ENCODE assay signal across 1 cellular context in genomic region chr14:54424479-54424901, GRCh38.
TF ChIP-seq lines count a peak whose summit lies in the region.

No MANE protein-coding gene starts in this region.

TF ChIP-seq in HepG2, 621 proteins besides CTCF, POLR2A, EP300 and RAD21 (continued from another document and continues in another):
- peak; percentile 28; the same call in 1 of the 2 replicates for TF ChIP-seq THRA (CRISPR knock-in tag; IDR thresholded peaks at IDR 0.05; ENCODE audit: borderline replicate concordance)
- TF ChIP-seq FOXP4 (CRISPR knock-in tag; IDR thresholded peaks at IDR 0.05), result peak; percentile 85
- no peak for TF ChIP-seq HES4 (CRISPR knock-in tag; IDR thresholded peaks at IDR 0.05; ENCODE audit: borderline replicate concordance)
- no peak for TF ChIP-seq SNAPC5 (CRISPR knock-in tag; IDR thresholded peaks at IDR 0.05; ENCODE audit: borderline replicate concordance)
- no peak for TF ChIP-seq MLXIP (CRISPR knock-in tag; IDR thresholded peaks at IDR 0.05; ENCODE audit: borderline replicate concordance)
- TF ChIP-seq ZNF891 (CRISPR knock-in tag; IDR thresholded peaks at IDR 0.05), result no peak
- TF ChIP-seq GATAD2A (CRISPR knock-in tag; IDR thresholded peaks at IDR 0.05), result peak; percentile 95
- no peak for TF ChIP-seq REL (CRISPR knock-in tag; conservative IDR thresholded peaks at IDR 0.05)
- no peak for TF ChIP-seq ZNF431 (CRISPR knock-in tag; IDR thresholded peaks at IDR 0.05; ENCODE audit: borderline replicate concordance, low read depth)
- TF ChIP-seq RCOR2 (CRISPR knock-in tag; IDR thresholded peaks at IDR 0.05), result peak; percentile 50; the same call in 1 of the 2 replicates
- TF ChIP-seq CCAR2 (optimal IDR thresholded peaks at IDR 0.05; ENCODE audit: low read depth, low read length), result no peak
- no peak for TF ChIP-seq ZNF10 (CRISPR knock-in tag; IDR thresholded peaks at IDR 0.05; ENCODE audit: borderline replicate concordance, low read depth)
- no peak for TF ChIP-seq FOXM1 (CRISPR knock-in tag; IDR thresholded peaks at IDR 0.05)
- TF ChIP-seq KLF11 (CRISPR knock-in tag; IDR thresholded peaks at IDR 0.05), result no peak
- TF ChIP-seq, protein P1, sequence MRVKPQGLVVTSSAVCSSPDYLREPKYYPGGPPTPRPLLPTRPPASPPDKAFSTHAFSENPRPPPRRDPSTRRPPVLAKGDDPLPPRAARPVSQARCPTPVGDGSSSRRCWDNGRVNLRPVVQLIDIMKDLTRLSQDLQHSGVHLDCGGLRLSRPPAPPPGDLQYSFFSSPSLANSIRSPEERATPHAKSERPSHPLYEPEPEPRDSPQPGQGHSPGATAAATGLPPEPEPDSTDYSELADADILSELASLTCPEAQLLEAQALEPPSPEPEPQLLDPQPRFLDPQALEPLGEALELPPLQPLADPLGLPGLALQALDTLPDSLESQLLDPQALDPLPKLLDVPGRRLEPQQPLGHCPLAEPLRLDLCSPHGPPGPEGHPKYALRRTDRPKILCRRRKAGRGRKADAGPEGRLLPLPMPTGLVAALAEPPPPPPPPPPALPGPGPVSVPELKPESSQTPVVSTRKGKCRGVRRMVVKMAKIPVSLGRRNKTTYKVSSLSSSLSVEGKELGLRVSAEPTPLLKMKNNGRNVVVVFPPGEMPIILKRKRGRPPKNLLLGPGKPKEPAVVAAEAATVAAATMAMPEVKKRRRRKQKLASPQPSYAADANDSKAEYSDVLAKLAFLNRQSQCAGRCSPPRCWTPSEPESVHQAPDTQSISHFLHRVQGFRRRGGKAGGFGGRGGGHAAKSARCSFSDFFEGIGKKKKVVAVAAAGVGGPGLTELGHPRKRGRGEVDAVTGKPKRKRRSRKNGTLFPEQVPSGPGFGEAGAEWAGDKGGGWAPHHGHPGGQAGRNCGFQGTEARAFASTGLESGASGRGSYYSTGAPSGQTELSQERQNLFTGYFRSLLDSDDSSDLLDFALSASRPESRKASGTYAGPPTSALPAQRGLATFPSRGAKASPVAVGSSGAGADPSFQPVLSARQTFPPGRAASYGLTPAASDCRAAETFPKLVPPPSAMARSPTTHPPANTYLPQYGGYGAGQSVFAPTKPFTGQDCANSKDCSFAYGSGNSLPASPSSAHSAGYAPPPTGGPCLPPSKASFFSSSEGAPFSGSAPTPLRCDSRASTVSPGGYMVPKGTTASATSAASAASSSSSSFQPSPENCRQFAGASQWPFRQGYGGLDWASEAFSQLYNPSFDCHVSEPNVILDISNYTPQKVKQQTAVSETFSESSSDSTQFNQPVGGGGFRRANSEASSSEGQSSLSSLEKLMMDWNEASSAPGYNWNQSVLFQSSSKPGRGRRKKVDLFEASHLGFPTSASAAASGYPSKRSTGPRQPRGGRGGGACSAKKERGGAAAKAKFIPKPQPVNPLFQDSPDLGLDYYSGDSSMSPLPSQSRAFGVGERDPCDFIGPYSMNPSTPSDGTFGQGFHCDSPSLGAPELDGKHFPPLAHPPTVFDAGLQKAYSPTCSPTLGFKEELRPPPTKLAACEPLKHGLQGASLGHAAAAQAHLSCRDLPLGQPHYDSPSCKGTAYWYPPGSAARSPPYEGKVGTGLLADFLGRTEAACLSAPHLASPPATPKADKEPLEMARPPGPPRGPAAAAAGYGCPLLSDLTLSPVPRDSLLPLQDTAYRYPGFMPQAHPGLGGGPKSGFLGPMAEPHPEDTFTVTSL (CRISPR knock-in tag; IDR thresholded peaks at IDR 0.05; ENCODE audit: borderline replicate concordance), result peak; percentile 84
- TF ChIP-seq TCF12 (IDR thresholded peaks at IDR 0.05), result no peak
- peak; percentile 80; the same call in 1 of the 2 replicates for TF ChIP-seq TCF12 (CRISPR knock-in tag; IDR thresholded peaks at IDR 0.05)
- TF ChIP-seq, protein P2, sequence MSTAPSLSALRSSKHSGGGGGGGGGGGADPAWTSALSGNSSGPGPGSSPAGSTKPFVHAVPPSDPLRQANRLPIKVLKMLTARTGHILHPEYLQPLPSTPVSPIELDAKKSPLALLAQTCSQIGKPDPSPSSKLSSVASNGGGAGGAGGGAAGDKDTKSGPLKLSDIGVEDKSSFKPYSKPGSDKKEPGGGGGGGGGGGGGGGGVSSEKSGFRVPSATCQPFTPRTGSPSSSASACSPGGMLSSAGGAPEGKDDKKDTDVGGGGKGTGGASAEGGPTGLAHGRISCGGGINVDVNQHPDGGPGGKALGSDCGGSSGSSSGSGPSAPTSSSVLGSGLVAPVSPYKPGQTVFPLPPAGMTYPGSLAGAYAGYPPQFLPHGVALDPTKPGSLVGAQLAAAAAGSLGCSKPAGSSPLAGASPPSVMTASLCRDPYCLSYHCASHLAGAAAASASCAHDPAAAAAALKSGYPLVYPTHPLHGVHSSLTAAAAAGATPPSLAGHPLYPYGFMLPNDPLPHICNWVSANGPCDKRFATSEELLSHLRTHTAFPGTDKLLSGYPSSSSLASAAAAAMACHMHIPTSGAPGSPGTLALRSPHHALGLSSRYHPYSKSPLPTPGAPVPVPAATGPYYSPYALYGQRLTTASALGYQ (CRISPR knock-in tag; IDR thresholded peaks at IDR 0.05), result peak; percentile 77
- no peak for TF ChIP-seq SMAD1 (CRISPR knock-in tag; IDR thresholded peaks at IDR 0.05; ENCODE audit: borderline replicate concordance, low read depth)
- no peak for TF ChIP-seq MATR3 (CRISPR knock-in tag; IDR thresholded peaks at IDR 0.05)
- no peak for TF ChIP-seq IRF1 (CRISPR knock-in tag; IDR thresholded peaks at IDR 0.05; ENCODE audit: low read depth)
- 0 out of 2 replicates have a peak, but pooled peaks have one; percentile 11 for TF ChIP-seq GMEB2 (CRISPR knock-in tag; IDR thresholded peaks at IDR 0.05; ENCODE audit: low read depth)
- peak; percentile 57; the same call in 1 of the 2 replicates for TF ChIP-seq RFX3 (CRISPR knock-in tag; IDR thresholded peaks at IDR 0.05)
- 0 out of 2 replicates have a peak, but pooled peaks have one; percentile 14 for TF ChIP-seq SOX13 (IDR thresholded peaks at IDR 0.05)
- peak in 1 of 2 experiments; percentile 82; a peak in 2 of 4 replicates for TF ChIP-seq SOX13 (CRISPR knock-in tag; conservative IDR thresholded peaks at IDR 0.05 in 1 of 2, IDR thresholded peaks at IDR 0.05 in 1 of 2)
- TF ChIP-seq LCORL (IDR thresholded peaks at IDR 0.05), result no peak
- peak; percentile 45; the same call in 1 of the 2 replicates for TF ChIP-seq LCORL (CRISPR knock-in tag; IDR thresholded peaks at IDR 0.05)
- TF ChIP-seq ZSCAN12 (CRISPR knock-in tag; IDR thresholded peaks at IDR 0.05), result no peak
- no peak for TF ChIP-seq ZEB1 (IDR thresholded peaks at IDR 0.05; ENCODE audit: insufficient replicate concordance, low read depth)
- TF ChIP-seq FOSL2 (CRISPR knock-in tag; IDR thresholded peaks at IDR 0.05), result no peak
- TF ChIP-seq, protein P3, sequence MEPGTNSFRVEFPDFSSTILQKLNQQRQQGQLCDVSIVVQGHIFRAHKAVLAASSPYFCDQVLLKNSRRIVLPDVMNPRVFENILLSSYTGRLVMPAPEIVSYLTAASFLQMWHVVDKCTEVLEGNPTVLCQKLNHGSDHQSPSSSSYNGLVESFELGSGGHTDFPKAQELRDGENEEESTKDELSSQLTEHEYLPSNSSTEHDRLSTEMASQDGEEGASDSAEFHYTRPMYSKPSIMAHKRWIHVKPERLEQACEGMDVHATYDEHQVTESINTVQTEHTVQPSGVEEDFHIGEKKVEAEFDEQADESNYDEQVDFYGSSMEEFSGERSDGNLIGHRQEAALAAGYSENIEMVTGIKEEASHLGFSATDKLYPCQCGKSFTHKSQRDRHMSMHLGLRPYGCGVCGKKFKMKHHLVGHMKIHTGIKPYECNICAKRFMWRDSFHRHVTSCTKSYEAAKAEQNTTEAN (CRISPR knock-in tag; conservative IDR thresholded peaks at IDR 0.05), result peak; percentile 66; the same call in 1 of the 2 replicates
- no peak for TF ChIP-seq SOX6 (IDR thresholded peaks at IDR 0.05)
- peak; percentile 90 for TF ChIP-seq SOX6 (CRISPR knock-in tag; IDR thresholded peaks at IDR 0.05)
- no peak for TF ChIP-seq ARNTL (CRISPR knock-in tag; IDR thresholded peaks at IDR 0.05)
- TF ChIP-seq ZNF746 (CRISPR knock-in tag; IDR thresholded peaks at IDR 0.05), result no peak
- TF ChIP-seq, protein P4, sequence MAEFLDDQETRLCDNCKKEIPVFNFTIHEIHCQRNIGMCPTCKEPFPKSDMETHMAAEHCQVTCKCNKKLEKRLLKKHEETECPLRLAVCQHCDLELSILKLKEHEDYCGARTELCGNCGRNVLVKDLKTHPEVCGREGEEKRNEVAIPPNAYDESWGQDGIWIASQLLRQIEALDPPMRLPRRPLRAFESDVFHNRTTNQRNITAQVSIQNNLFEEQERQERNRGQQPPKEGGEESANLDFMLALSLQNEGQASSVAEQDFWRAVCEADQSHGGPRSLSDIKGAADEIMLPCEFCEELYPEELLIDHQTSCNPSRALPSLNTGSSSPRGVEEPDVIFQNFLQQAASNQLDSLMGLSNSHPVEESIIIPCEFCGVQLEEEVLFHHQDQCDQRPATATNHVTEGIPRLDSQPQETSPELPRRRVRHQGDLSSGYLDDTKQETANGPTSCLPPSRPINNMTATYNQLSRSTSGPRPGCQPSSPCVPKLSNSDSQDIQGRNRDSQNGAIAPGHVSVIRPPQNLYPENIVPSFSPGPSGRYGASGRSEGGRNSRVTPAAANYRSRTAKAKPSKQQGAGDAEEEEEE (CRISPR knock-in tag; IDR thresholded peaks at IDR 0.05; ENCODE audit: borderline replicate concordance), result no peak
- TF ChIP-seq SALL1 (CRISPR knock-in tag; IDR thresholded peaks at IDR 0.05), result peak; percentile 84; the same call in 1 of the 2 replicates
- TF ChIP-seq ZMAT5 (CRISPR knock-in tag; IDR thresholded peaks at IDR 0.05; ENCODE audit: borderline replicate concordance, low read depth), result no peak
- TF ChIP-seq ZNF839 (CRISPR knock-in tag; IDR thresholded peaks at IDR 0.05; ENCODE audit: borderline replicate concordance), result no peak
- peak; percentile 72 for TF ChIP-seq MIXL1 (CRISPR knock-in tag; IDR thresholded peaks at IDR 0.05)
- no peak for TF ChIP-seq MTF1 (CRISPR knock-in tag; IDR thresholded peaks at IDR 0.05)
